Comparison of ENCODE assay signal across 11 cellular contexts in the genomic region with DNA sequence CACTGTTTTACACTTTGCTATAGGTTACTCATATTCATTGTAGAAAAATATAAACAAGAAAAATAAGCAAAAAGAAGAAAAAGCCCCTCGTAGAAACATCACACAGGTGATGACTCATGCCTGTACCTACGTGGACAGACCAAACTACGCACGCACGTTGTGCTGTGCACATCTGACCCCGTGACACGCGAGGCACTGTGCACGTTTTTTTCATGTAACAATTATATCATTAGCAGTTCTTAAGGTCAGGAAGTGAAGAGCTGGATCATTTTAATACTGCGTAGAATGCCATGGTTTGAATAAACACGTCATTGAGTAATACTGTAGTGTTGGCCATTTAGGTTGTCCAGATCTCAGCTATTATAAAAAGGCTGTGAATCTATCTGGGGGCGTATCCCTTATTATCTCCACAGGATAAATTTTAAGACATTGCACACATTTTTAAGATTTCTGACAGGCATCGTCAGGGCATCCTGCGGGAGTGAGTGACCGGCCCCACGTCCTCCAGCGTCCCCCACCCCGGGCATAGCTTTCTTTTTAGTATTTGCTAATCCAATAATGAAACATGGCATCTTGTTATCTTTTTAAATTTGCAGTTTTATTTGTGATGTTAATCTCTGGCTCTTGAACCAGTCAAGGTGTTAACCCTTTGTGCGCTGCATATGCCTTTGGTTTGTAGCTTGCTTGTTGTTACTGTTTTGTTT. TPM values are rescaled to one million over a fixed set of nuclear protein-coding genes. Genes with fewer than 3 reads are reported as not detected.
DNase-seq lines count a peak whose midpoint lies in the region; ATAC-seq and TF ChIP-seq lines count a peak whose summit lies in the region.
"Had no signal": no experiment of that assay in that cellular context is flagged by ENCODE, and none has a peak within 500 bp of the region (broad histone marks: within the 10 kb centered on the region; RNA-seq: fewer than 3 reads in every experiment).

No MANE protein-coding gene starts in this region.

- CTCF ChIA-PET in PC-3 (lab: Charles Lee): interaction anchor here (0.6 to 0.9 kb wide), 2 partner anchors 44 to 79 kb away, joined by 3 read pairs; no protein-coding TSS in a partner anchor
- CTCF ChIA-PET in activated CD8-positive, alpha-beta T cell treated with anti-CD3 and anti-CD28 coated beads, Interleukin-2, amount 10 ng/mL, durations not matched to agents 7 days and 5 days (lab: Charles Lee): no interaction called here

- H3K36me3 ChIP-seq in PC-3 (ENCODE audit: low read depth, low read length): no peaks in the 10 kb centered on the region
- H3K36me3 ChIP-seq in gastrocnemius medialis: no peaks in the 10 kb centered on the region

- H3K4me3 Mint-ChIP-seq in natural killer cell treated with Interleukin-12 subunit alpha and Interleukin-12 subunit beta and Interleukin-15 and Interleukin-18, amount 100 ng/mL, for 72 hours: no peak overlapping the region
- H3K4me3 Mint-ChIP-seq in activated CD8-positive, alpha-beta T cell treated with anti-CD3 and anti-CD28 coated beads, Interleukin-2, amount 10 ng/mL, durations not matched to agents 7 days and 5 days: no peak overlapping the region
- H3K4me3 Mint-ChIP-seq: activated T-cell treated with anti-CD3 and anti-CD28 coated beads, Interleukin-2, amount 50 U/mL, for 4 hours; naive thymus-derived CD4-positive, alpha-beta T cell had no signal

- in situ Hi-C loops in gastrocnemius medialis (cut with MboI; ENCODE audit: low sequenced_read_pairs in 4 of 4): loop anchor here in 1 of 4 donors (10.0 kb wide), 1 partner anchor 74 kb away; no protein-coding TSS in a partner anchor

- H3K36me3 Mint-ChIP-seq in natural killer cell treated with Interleukin-12 subunit alpha and Interleukin-12 subunit beta and Interleukin-15 and Interleukin-18, amount 100 ng/mL, for 72 hours: peaks cover 6% of the 10 kb centered on the region
- H3K36me3 Mint-ChIP-seq in activated CD8-positive, alpha-beta T cell treated with anti-CD3 and anti-CD28 coated beads, Interleukin-2, amount 10 ng/mL, durations not matched to agents 7 days and 5 days (ENCODE audit: low read depth): no peaks in the 10 kb centered on the region

- H3K4me2 ChIP-seq in PC-3 (ENCODE audit: low read length): peak overlapping the region; percentile 62

- H3K27ac ChIP-seq in PC-3 (ENCODE audit: low read length) (peak overlapping the region; percentile 89), gastrocnemius medialis (peak overlapping the region; percentile 85 to 93 (median 92))

- H3K4me1 ChIP-seq in PC-3 (ENCODE audit: insufficient read depth, low read length): peaks cover 16% of the 10 kb centered on the region
- peaks cover 36 to 47% of the 10 kb centered on the region in 2 donors for H3K4me1 ChIP-seq in gastrocnemius medialis

- no peaks in the 10 kb centered on the region for H3K79me2 ChIP-seq in PC-3 (ENCODE audit: low read length)

- H3K4me1 Mint-ChIP-seq in natural killer cell treated with Interleukin-12 subunit alpha and Interleukin-12 subunit beta and Interleukin-15 and Interleukin-18, amount 100 ng/mL, for 72 hours (ENCODE audit: low read depth in 2 of 2): no peaks in the 10 kb centered on the region
- H3K4me1 Mint-ChIP-seq in activated CD8-positive, alpha-beta T cell treated with anti-CD3 and anti-CD28 coated beads, Interleukin-2, amount 10 ng/mL, durations not matched to agents 7 days and 5 days (ENCODE audit: low read depth): no peaks in the 10 kb centered on the region

- H3K9me2 ChIP-seq in PC-3 (replicated peaks; ENCODE audit: low read length): no peaks in the 10 kb centered on the region

- H3K9ac ChIP-seq in PC-3 (ENCODE audit: low read length): peak overlapping the region; percentile 61

- BruUV-seq in PC-3 (replicated peaks; lab: Mats Ljungman, UMichigan): no TSS peak

- no peak overlapping the region for H3K27ac Mint-ChIP-seq in natural killer cell treated with Interleukin-12 subunit alpha and Interleukin-12 subunit beta and Interleukin-15 and Interleukin-18, amount 100 ng/mL, for 72 hours
- H3K27ac Mint-ChIP-seq in activated CD8-positive, alpha-beta T cell treated with anti-CD3 and anti-CD28 coated beads, Interleukin-2, amount 10 ng/mL, durations not matched to agents 7 days and 5 days: no peak overlapping the region
- H3K27ac Mint-ChIP-seq: naive thymus-derived CD4-positive, alpha-beta T cell had no signal

- H3F3A ChIP-seq in PC-3 (ENCODE audit: low read length, unreplicated experiment): no peaks in the 10 kb centered on the region

- H3K9me3 ChIP-seq in PC-3 (ENCODE audit: low read length): 0 out of 2 replicates have a peak, but pooled peaks cover 4% of the 10 kb centered on the region
- H3K9me3 ChIP-seq in gastrocnemius medialis: peaks cover 0 to 6% (median 0%) of the 10 kb centered on the region in 3 donors

- H3K4me3 ChIP-seq in PC-3 (ENCODE audit: low read length) (peak overlapping the region; percentile 4; the same call in 1 of the 2 replicates), fibroblast of the aortic adventitia (ENCODE audit: low read depth, low read length) (no peak overlapping the region), gastrocnemius medialis (peak overlapping the region in 1 of 4 donors; percentile 3)

- TF ChIP-seq POLR2A in gastrocnemius medialis (IDR thresholded peaks at IDR 0.05): no peak

- peak overlapping the region; percentile 36; the same call in 1 of the 2 replicates for H2AFZ ChIP-seq in PC-3 (ENCODE audit: low read length)

- H3K27me3 ChIP-seq in PC-3 (ENCODE audit: low read length) (no peaks in the 10 kb centered on the region), gastrocnemius medialis (no peaks in the 10 kb centered on the region)

- intact Hi-C loops in PC-3 (cut with micrococcal nuclease) (no loop called here), gastrocnemius medialis (cut with DNase I; ENCODE audit: low total_unique reads) (loop anchor here (1.0 to 5.0 kb wide), 5 partner anchors 75 to 194 kb away; a partner anchor contains a TSS)

- DNase-seq in D341Med (ENCODE audit: low spot score) (peak; percentile 21), PC-3 (peak; percentile 67), fibroblast of the aortic adventitia (ENCODE audit: low read depth) (peak; percentile 34), gastrocnemius medialis (peak in 1 of 2 donors; percentile 84), kidney tubule cell (ENCODE audit: low spot score) (no peak)
- DNase-seq in natural killer cell treated with Interleukin-12 subunit alpha and Interleukin-12 subunit beta and Interleukin-15 and Interleukin-18, amount 100 ng/mL, for 72 hours (ENCODE audit: low spot score): no peak
- no peak for DNase-seq in activated CD8-positive, alpha-beta T cell treated with anti-CD3 and anti-CD28 coated beads, Interleukin-2, amount 10 ng/mL, durations not matched to agents 7 days and 5 days
- DNase-seq: activated T-cell treated with anti-CD3 and anti-CD28 coated beads, Interleukin-2, amount 50 U/mL, for 4 hours; naive thymus-derived CD4-positive, alpha-beta T cell; NCI-H446 treated with DMSO at 0.1 percent for 48 hours had no signal

- TF ChIP-seq CTCF in PC-3 (conservative IDR thresholded peaks at IDR 0.05; ENCODE audit: low read depth, low read length) (no peak), fibroblast of the aortic adventitia (IDR thresholded peaks at IDR 0.05; ENCODE audit: insufficient read depth, low read length) (no peak), gastrocnemius medialis (IDR thresholded peaks at IDR 0.05 in 4 of 5, conservative IDR thresholded peaks at IDR 0.05 in 1 of 5) (no peak)

- H3K9me3 Mint-ChIP-seq in natural killer cell treated with Interleukin-12 subunit alpha and Interleukin-12 subunit beta and Interleukin-15 and Interleukin-18, amount 100 ng/mL, for 72 hours: peaks cover 4% of the 10 kb centered on the region
- peaks cover 10% of the 10 kb centered on the region for H3K9me3 Mint-ChIP-seq in activated CD8-positive, alpha-beta T cell treated with anti-CD3 and anti-CD28 coated beads, Interleukin-2, amount 10 ng/mL, durations not matched to agents 7 days and 5 days (ENCODE audit: insufficient read depth)

- POLR2A ChIA-PET in PC-3 (lab: Charles Lee; ENCODE audit: unreplicated experiment): interaction anchor here (0.5 to 1.6 kb wide), 2 partner anchors 38 to 83 kb away, joined by 5 to 12 read pairs; no protein-coding TSS in a partner anchor
- POLR2A ChIA-PET in activated CD8-positive, alpha-beta T cell treated with anti-CD3 and anti-CD28 coated beads, Interleukin-2, amount 10 ng/mL, durations not matched to agents 7 days and 5 days (lab: Charles Lee): no interaction called here

- peaks cover 15% of the 10 kb centered on the region in 2 donors for H3K27me3 Mint-ChIP-seq in natural killer cell treated with Interleukin-12 subunit alpha and Interleukin-12 subunit beta and Interleukin-15 and Interleukin-18, amount 100 ng/mL, for 72 hours
- peaks cover 21% of the 10 kb centered on the region for H3K27me3 Mint-ChIP-seq in activated CD8-positive, alpha-beta T cell treated with anti-CD3 and anti-CD28 coated beads, Interleukin-2, amount 10 ng/mL, durations not matched to agents 7 days and 5 days (ENCODE audit: low read depth)

- H4K20me1 ChIP-seq in PC-3 (ENCODE audit: low read length): no peaks in the 10 kb centered on the region

- peak; percentile 76 for ATAC-seq in PC-3
- ATAC-seq in gastrocnemius medialis: peak; percentile 28 to 49
- ATAC-seq in natural killer cell treated with Interleukin-12 subunit alpha and Interleukin-12 subunit beta and Interleukin-15 and Interleukin-18, amount 100 ng/mL, for 72 hours: no peak
- no peak for ATAC-seq in HG02571 (IDR thresholded peaks at IDR 0.05; ENCODE audit: unreplicated experiment)
- ATAC-seq in activated CD8-positive, alpha-beta T cell treated with anti-CD3 and anti-CD28 coated beads, Interleukin-2, amount 10 ng/mL, durations not matched to agents 7 days and 5 days: no peak
- ATAC-seq: activated T-cell treated with anti-CD3 and anti-CD28 coated beads, Interleukin-2, amount 50 U/mL, for 4 hours; naive thymus-derived CD4-positive, alpha-beta T cell had no signal

RNA-seq across cellular contexts. Expression of a gene that starts 23.4 kb away (rescaled TPM):
- total RNA-seq in PC-3 (2014; rRNA removed): 14.1 and 21.0 TPM in 2 replicates
- total RNA-seq in fibroblast of the aortic adventitia (ENCODE audit: low replicate concordance): 2.1 and 7.0 TPM in 2 replicates
- total RNA-seq in gastrocnemius medialis: 10 to 100 TPM in 1 of 4 donors, 1 to 10 TPM in 3; 5.9 to 11.5 (median 6.9) TPM
- 10 to 100 TPM; 28.7 to 38.5 TPM for total RNA-seq in natural killer cell treated with Interleukin-12 subunit alpha and Interleukin-12 subunit beta and Interleukin-15 and Interleukin-18, amount 100 ng/mL, for 72 hours
- total RNA-seq in activated CD8-positive, alpha-beta T cell treated with anti-CD3 and anti-CD28 coated beads, Interleukin-2, amount 10 ng/mL, durations not matched to agents 7 days and 5 days: 10 to 100 TPM; 52.9 to 66.2 TPM

Comparison
In these comparisons a context has a peak if more than half of its experiments do, and no peak if none do; other contexts are left out.
1. DNase-seq: peak in D341Med (single experiment), PC-3 (single experiment) and fibroblast of the aortic adventitia (single experiment); none in natural killer cell treated with Interleukin-12 subunit alpha and Interleukin-12 subunit beta and Interleukin-15 and Interleukin-18, amount 100 ng/mL, for 72 hours (single experiment), kidney tubule cell (single experiment) and activated CD8-positive, alpha-beta T cell treated with anti-CD3 and anti-CD28 coated beads, Interleukin-2, amount 10 ng/mL, durations not matched to agents 7 days and 5 days (single experiment).
2. ATAC-seq: peak in PC-3 (single experiment) and gastrocnemius medialis (2 of 2); none in natural killer cell treated with Interleukin-12 subunit alpha and Interleukin-12 subunit beta and Interleukin-15 and Interleukin-18, amount 100 ng/mL, for 72 hours (0 of 2), HG02571 (single experiment) and activated CD8-positive, alpha-beta T cell treated with anti-CD3 and anti-CD28 coated beads, Interleukin-2, amount 10 ng/mL, durations not matched to agents 7 days and 5 days (single experiment).